Comparison of ENCODE assay signal across 1 cellular context in genomic region chr2:33141476-33141875, GRCh38.
TF ChIP-seq lines count a peak whose summit lies in the region.

No MANE protein-coding gene starts in this region.

TF ChIP-seq in K562, 482 proteins besides CTCF, POLR2A, EP300 and RAD21 (continued from another document and continues in another):
- peak; percentile 28; the same call in 1 of the 2 replicates for TF ChIP-seq PKNOX1 (IDR thresholded peaks at IDR 0.05)
- no peak for TF ChIP-seq SREBF1 (IDR thresholded peaks at IDR 0.05; ENCODE audit: borderline replicate concordance, low read depth, low read length)
- no peak for TF ChIP-seq ZNF212 (CRISPR knock-in tag; IDR thresholded peaks at IDR 0.05)
- TF ChIP-seq MAZ (CRISPR knock-in tag; conservative IDR thresholded peaks at IDR 0.05 in 1 of 2, IDR thresholded peaks at IDR 0.05 in 1 of 2) = no peak
- TF ChIP-seq POLR2AphosphoS2 (IDR thresholded peaks at IDR 0.05; ENCODE audit: low read length) = no peak
- TF ChIP-seq MAFG (tag; conservative IDR thresholded peaks at IDR 0.05) = no peak
- TF ChIP-seq ZNF263 (CRISPR knock-in tag; IDR thresholded peaks at IDR 0.05; ENCODE audit: borderline replicate concordance) = no peak
- TF ChIP-seq SIX5 (IDR thresholded peaks at IDR 0.05; ENCODE audit: borderline replicate concordance in 1 of 2, insufficient read depth in 1 of 2, low read depth in 1 of 2, low read length in 2 of 2) = no peak
- no peak for TF ChIP-seq ZBTB33 (CRISPR knock-in tag; IDR thresholded peaks at IDR 0.05)
- TF ChIP-seq ID3 (CRISPR knock-in tag; IDR thresholded peaks at IDR 0.05) = no peak
- TF ChIP-seq ID3 (tag; IDR thresholded peaks at IDR 0.05) = no peak
- TF ChIP-seq NFATC3 (IDR thresholded peaks at IDR 0.05) = no peak
- TF ChIP-seq KAT7 (CRISPR knock-in tag; IDR thresholded peaks at IDR 0.05; ENCODE audit: borderline replicate concordance) = no peak
- TF ChIP-seq NFYB (IDR thresholded peaks at IDR 0.05; ENCODE audit: extremely low read depth, insufficient read length) = no peak
- TF ChIP-seq, protein P1, sequence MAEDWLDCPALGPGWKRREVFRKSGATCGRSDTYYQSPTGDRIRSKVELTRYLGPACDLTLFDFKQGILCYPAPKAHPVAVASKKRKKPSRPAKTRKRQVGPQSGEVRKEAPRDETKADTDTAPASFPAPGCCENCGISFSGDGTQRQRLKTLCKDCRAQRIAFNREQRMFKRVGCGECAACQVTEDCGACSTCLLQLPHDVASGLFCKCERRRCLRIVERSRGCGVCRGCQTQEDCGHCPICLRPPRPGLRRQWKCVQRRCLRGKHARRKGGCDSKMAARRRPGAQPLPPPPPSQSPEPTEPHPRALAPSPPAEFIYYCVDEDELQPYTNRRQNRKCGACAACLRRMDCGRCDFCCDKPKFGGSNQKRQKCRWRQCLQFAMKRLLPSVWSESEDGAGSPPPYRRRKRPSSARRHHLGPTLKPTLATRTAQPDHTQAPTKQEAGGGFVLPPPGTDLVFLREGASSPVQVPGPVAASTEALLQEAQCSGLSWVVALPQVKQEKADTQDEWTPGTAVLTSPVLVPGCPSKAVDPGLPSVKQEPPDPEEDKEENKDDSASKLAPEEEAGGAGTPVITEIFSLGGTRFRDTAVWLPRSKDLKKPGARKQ (CRISPR knock-in tag; IDR thresholded peaks at IDR 0.05) = no peak
- no peak for TF ChIP-seq GATAD2B (IDR thresholded peaks at IDR 0.05; ENCODE audit: borderline replicate concordance)
- TF ChIP-seq TSC22D4 (tag; IDR thresholded peaks at IDR 0.05) = no peak
- no peak for TF ChIP-seq NONO (IDR thresholded peaks at IDR 0.05; ENCODE audit: low read depth in 2 of 2, low read length in 1 of 2)
- no peak for TF ChIP-seq RHOXF2B (CRISPR knock-in tag; conservative IDR thresholded peaks at IDR 0.05)
- TF ChIP-seq, protein P2, sequence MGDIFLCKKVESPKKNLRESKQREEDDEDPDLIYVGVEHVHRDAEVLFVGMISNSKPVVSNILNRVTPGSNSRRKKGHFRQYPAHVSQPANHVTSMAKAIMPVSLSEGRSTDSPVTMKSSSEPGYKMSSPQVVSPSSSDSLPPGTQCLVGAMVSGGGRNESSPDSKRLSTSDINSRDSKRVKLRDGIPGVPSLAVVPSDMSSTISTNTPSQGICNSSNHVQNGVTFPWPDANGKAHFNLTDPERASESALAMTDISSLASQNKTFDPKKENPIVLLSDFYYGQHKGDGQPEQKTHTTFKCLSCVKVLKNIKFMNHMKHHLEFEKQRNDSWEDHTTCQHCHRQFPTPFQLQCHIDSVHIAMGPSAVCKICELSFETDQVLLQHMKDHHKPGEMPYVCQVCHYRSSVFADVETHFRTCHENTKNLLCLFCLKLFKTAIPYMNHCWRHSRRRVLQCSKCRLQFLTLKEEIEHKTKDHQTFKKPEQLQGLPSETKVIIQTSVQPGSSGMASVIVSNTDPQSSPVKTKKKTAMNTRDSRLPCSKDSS (IDR thresholded peaks at IDR 0.05; ENCODE audit: low read depth, partially characterized antibody) = no peak
- no peak for TF ChIP-seq HOMEZ (CRISPR knock-in tag; IDR thresholded peaks at IDR 0.05)
- TF ChIP-seq ZNF785 (CRISPR knock-in tag; IDR thresholded peaks at IDR 0.05) = no peak
- TF ChIP-seq, protein P3, sequence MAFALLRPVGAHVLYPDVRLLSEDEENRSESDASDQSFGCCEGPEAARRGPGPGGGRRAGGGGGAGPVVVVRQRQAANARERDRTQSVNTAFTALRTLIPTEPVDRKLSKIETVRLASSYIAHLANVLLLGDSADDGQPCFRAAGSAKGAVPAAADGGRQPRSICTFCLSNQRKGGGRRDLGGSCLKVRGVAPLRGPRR (CRISPR knock-in tag; IDR thresholded peaks at IDR 0.05) = no peak
- TF ChIP-seq RERE (CRISPR knock-in tag; IDR thresholded peaks at IDR 0.05; ENCODE audit: borderline replicate concordance) = no peak
- no peak for TF ChIP-seq NFXL1 (CRISPR knock-in tag; IDR thresholded peaks at IDR 0.05)
- TF ChIP-seq ILK (tag; IDR thresholded peaks at IDR 0.05; ENCODE audit: borderline replicate concordance, low read depth) = no peak
- TF ChIP-seq SRSF7 (optimal IDR thresholded peaks at IDR 0.05; ENCODE audit: low read depth, low read length) = no peak
- TF ChIP-seq HDAC6 (IDR thresholded peaks at IDR 0.05; ENCODE audit: low read depth, low read length) = no peak
- TF ChIP-seq, protein P4, sequence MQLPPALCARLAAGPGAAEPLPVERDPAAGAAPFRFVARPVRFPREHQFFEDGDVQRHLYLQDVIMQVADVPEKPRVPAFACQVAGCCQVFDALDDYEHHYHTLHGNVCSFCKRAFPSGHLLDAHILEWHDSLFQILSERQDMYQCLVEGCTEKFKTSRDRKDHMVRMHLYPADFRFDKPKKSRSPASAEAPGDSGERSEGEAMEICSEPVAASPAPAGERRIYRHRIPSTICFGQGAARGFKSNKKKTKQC (CRISPR knock-in tag; IDR thresholded peaks at IDR 0.05) = no peak
- TF ChIP-seq CTBP1 (IDR thresholded peaks at IDR 0.05; ENCODE audit: borderline replicate concordance) = peak; percentile 44; the same call in 1 of the 2 replicates
- TF ChIP-seq NCOA2 (IDR thresholded peaks at IDR 0.05; ENCODE audit: partially characterized antibody in 2 of 2) = no peak
- TF ChIP-seq SLC30A9 (CRISPR knock-in tag; IDR thresholded peaks at IDR 0.05) = no peak
- TF ChIP-seq ARNT (IDR thresholded peaks at IDR 0.05) = no peak
- no peak for TF ChIP-seq BDP1 (IDR thresholded peaks at IDR 0.05; ENCODE audit: insufficient read depth, insufficient read length)
- TF ChIP-seq ZNF232 (CRISPR knock-in tag; IDR thresholded peaks at IDR 0.05) = no peak
- TF ChIP-seq ZNF644 (tag; IDR thresholded peaks at IDR 0.05; ENCODE audit: low read depth) = no peak
- no peak for TF ChIP-seq C11orf30 (IDR thresholded peaks at IDR 0.05; ENCODE audit: low read depth)
- TF ChIP-seq, protein P5, sequence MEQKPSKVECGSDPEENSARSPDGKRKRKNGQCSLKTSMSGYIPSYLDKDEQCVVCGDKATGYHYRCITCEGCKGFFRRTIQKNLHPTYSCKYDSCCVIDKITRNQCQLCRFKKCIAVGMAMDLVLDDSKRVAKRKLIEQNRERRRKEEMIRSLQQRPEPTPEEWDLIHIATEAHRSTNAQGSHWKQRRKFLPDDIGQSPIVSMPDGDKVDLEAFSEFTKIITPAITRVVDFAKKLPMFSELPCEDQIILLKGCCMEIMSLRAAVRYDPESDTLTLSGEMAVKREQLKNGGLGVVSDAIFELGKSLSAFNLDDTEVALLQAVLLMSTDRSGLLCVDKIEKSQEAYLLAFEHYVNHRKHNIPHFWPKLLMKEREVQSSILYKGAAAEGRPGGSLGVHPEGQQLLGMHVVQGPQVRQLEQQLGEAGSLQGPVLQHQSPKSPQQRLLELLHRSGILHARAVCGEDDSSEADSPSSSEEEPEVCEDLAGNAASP (IDR thresholded peaks at IDR 0.05) = no peak
- no peak for TF ChIP-seq DIDO1 (tag; IDR thresholded peaks at IDR 0.05; ENCODE audit: low read depth)
- no peak for TF ChIP-seq FOXK2 (conservative IDR thresholded peaks at IDR 0.05 in 1 of 2, IDR thresholded peaks at IDR 0.05 in 1 of 2; ENCODE audit: low read depth in 2 of 2)
- TF ChIP-seq ELF4 (CRISPR knock-in tag; IDR thresholded peaks at IDR 0.05) = no peak
- no peak for TF ChIP-seq ZNF696 (CRISPR knock-in tag; conservative IDR thresholded peaks at IDR 0.05)
- TF ChIP-seq TRIM24 (IDR thresholded peaks at IDR 0.05) = peak in 1 of 2 experiments; percentile 8; a peak in 1 of 4 replicates
- TF ChIP-seq DLX4 (CRISPR knock-in tag; IDR thresholded peaks at IDR 0.05) = no peak
- TF ChIP-seq NR2C2 (CRISPR knock-in tag; IDR thresholded peaks at IDR 0.05) = no peak
- no peak for TF ChIP-seq NR2C2 (tag; IDR thresholded peaks at IDR 0.05)
- TF ChIP-seq ZBTB17 (CRISPR knock-in tag; IDR thresholded peaks at IDR 0.05) = no peak
- TF ChIP-seq YBX1 (IDR thresholded peaks at IDR 0.05) = no peak
- no peak for TF ChIP-seq ARID3B (CRISPR knock-in tag; IDR thresholded peaks at IDR 0.05; ENCODE audit: borderline replicate concordance)
- TF ChIP-seq EHMT2 (IDR thresholded peaks at IDR 0.05) = no peak
- peak; percentile 39 for TF ChIP-seq CBFA2T2 (conservative IDR thresholded peaks at IDR 0.05)
- no peak for TF ChIP-seq FOXP1 (CRISPR knock-in tag; IDR thresholded peaks at IDR 0.05)
- TF ChIP-seq RFX1 (IDR thresholded peaks at IDR 0.05) = no peak
